ENCODE assay signal across 21 cellular contexts in genomic region chr15:88982946-88983342, GRCh38.
DNase-seq lines count a peak whose midpoint lies in the region; ATAC-seq and TF ChIP-seq lines count a peak whose summit lies in the region.
"Had no signal": no experiment of that assay in that cellular context is flagged by ENCODE, and none has a peak within 500 bp of the region (broad histone marks: within the 10 kb centered on the region; RNA-seq: fewer than 3 reads in every experiment).

No MANE protein-coding gene starts in this region.

- no peak overlapping the region for H2BK5ac ChIP-seq in mesendoderm (ENCODE audit: low read length)

- peaks cover 19% of the 10 kb centered on the region for H3K4me1 ChIP-seq in ACC112 (ENCODE audit: control insufficient read depth, insufficient read depth, low read length, unreplicated experiment)
- H3K4me1 ChIP-seq in Panc1 (ENCODE audit: control insufficient read depth, insufficient read depth, low read length) = peaks cover 61% of the 10 kb centered on the region
- peaks cover 15% of the 10 kb centered on the region for H3K4me1 ChIP-seq in mesendoderm (ENCODE audit: control insufficient read depth, low read depth, low read length)
- H3K4me1 ChIP-seq: parathyroid adenoma had no signal

- no peak overlapping the region for H2AK5ac ChIP-seq in mesendoderm (ENCODE audit: low read length)

- POLR2A ChIA-PET in Panc1 (lab: Charles Lee) = no interaction called here

- H3K79me2 ChIP-seq in ACC112 (ENCODE audit: control insufficient read depth, insufficient read depth, low read length, unreplicated experiment) (no peaks in the 10 kb centered on the region), mesendoderm (ENCODE audit: control insufficient read depth, insufficient read depth, low read length) (no peaks in the 10 kb centered on the region)
- H3K79me2 ChIP-seq: parathyroid adenoma had no signal

- no peak overlapping the region for H2BK15ac ChIP-seq in mesendoderm (replicated peaks; ENCODE audit: low read depth)

- H3K56ac ChIP-seq in mesendoderm (ENCODE audit: low read length) = peak overlapping the region; percentile 27

- in situ Hi-C loops in Panc1 (cut with HindIII; ENCODE audit: low pct_unique_long_range_greater_than_20kb, low sequenced_read_pairs) = no loop called here

- no TSS peak for BruUV-seq in Panc1 (replicated peaks; lab: Mats Ljungman, UMichigan)

- no peak overlapping the region for H4K5ac ChIP-seq in mesendoderm (ENCODE audit: low read length)

- H3K4me2 ChIP-seq in mesendoderm (ENCODE audit: low read length) = no peak overlapping the region

- no CpG with 5 or more reads among the region's 2 CpGs for WGBS in mesendoderm (ENCODE audit: extremely low coverage, insufficient coverage, low lambda C conversion rate)

- peak; percentile 30 for ATAC-seq in HG02571 (IDR thresholded peaks at IDR 0.05; ENCODE audit: unreplicated experiment)
- no peak for ATAC-seq in Panc1
- ATAC-seq in GM18520 (IDR thresholded peaks at IDR 0.05; ENCODE audit: unreplicated experiment) = no peak
- ATAC-seq in GM21526 (IDR thresholded peaks at IDR 0.05; ENCODE audit: low FRiP score, unreplicated experiment) = no peak
- ATAC-seq: natural killer cell had no signal

- H3K27me3 ChIP-seq in ACC112 (ENCODE audit: insufficient read depth, low read length) (no peaks in the 10 kb centered on the region), Panc1 (ENCODE audit: control insufficient read depth, insufficient read depth, low read length) (no peaks in the 10 kb centered on the region), mesendoderm (ENCODE audit: insufficient read depth, low read length, poor library complexity) (no peaks in the 10 kb centered on the region)
- H3K27me3 ChIP-seq: MG63 had no signal

- peak overlapping the region; percentile 77 for H3K18ac ChIP-seq in mesendoderm (ENCODE audit: low read length)

- intact Hi-C loops in Panc1 (cut with micrococcal nuclease; ENCODE audit: unreplicated experiment) = loop anchor here (5.0 kb wide), 1 partner anchor 71 kb away; the partner anchor contains the start of gene MFGE8

- H3K4ac ChIP-seq in mesendoderm (ENCODE audit: low read depth, low read length) = peak overlapping the region; percentile 46

- H3K9me3 ChIP-seq in Panc1 (ENCODE audit: control insufficient read depth, insufficient read depth, low read depth, low read length) = no peaks in the 10 kb centered on the region
- H3K9me3 ChIP-seq: MG63 had no signal

- H3K79me1 ChIP-seq in mesendoderm (ENCODE audit: low read length) = no peaks in the 10 kb centered on the region

- H4K8ac ChIP-seq in mesendoderm (ENCODE audit: low read depth, low read length) = no peak overlapping the region

- TF ChIP-seq CTCF in Panc1 (IDR thresholded peaks at IDR 0.05) = no peak

- DNase-seq in Panc1 (ENCODE audit: low read depth, low spot score) = no peak
- DNase-seq in mesendoderm = peak; percentile 52
- no peak for DNase-seq in HK-2 (ENCODE audit: unreplicated experiment)
- no peak for DNase-seq in OCI-M2 (lab: John Stamatoyannopoulos, UW; ENCODE audit: unreplicated experiment)
- DNase-seq: activated B cell treated with CpG ODN at 0.5 μM for 24 hours; activated CD4-positive, alpha-beta T cell treated with anti-CD3 and anti-CD28 coated beads, Interleukin-2, amount 50 U/mL, for 4 hours; activated CD8-positive, alpha-beta memory T cell treated with anti-CD3 and anti-CD28 coated beads, Interleukin-2, amount 50 U/mL, for 48 hours; CD4-positive, CD25-positive, alpha-beta regulatory T cell; DMS 273 treated with DMSO at 0.1 percent for 48 hours; midbrain; natural killer cell; NCI-H1417 treated with DMSO at 0.1 percent for 48 hours; NCI-H2107; NCI-H510A treated with DMSO at 0.1 percent for 48 hours; T-helper 9 cell had no signal

- H2AFZ ChIP-seq in ACC112 (ENCODE audit: low read length, unreplicated experiment) = no peak overlapping the region
- H2AFZ ChIP-seq: parathyroid adenoma had no signal

- H3K27ac ChIP-seq in ACC112 (ENCODE audit: low read depth, low read length) = peak overlapping the region; percentile 59; the same call in 1 of the 2 replicates
- peak overlapping the region; percentile 98 for H3K27ac ChIP-seq in Panc1 (ENCODE audit: low read length)
- no peak overlapping the region for H3K27ac ChIP-seq in mesendoderm (ENCODE audit: low read depth, low read length)
- H3K27ac ChIP-seq: parathyroid adenoma had no signal

- H2BK120ac ChIP-seq in mesendoderm (ENCODE audit: low read depth, low read length) = no peak overlapping the region

- no peak overlapping the region for H3K9ac ChIP-seq in mesendoderm (ENCODE audit: low read length)
- H3K9ac ChIP-seq: parathyroid adenoma had no signal

- H3K36me3 ChIP-seq in ACC112 (ENCODE audit: insufficient read depth, low read length) = no peaks in the 10 kb centered on the region
- H3K36me3 ChIP-seq in Panc1 (ENCODE audit: control insufficient read depth, insufficient read depth, low read length) = no peaks in the 10 kb centered on the region
- no peaks in the 10 kb centered on the region for H3K36me3 ChIP-seq in mesendoderm (ENCODE audit: control insufficient read depth, insufficient read depth, low read length)
- H3K36me3 ChIP-seq: MG63 had no signal

- CTCF ChIA-PET in Panc1 (lab: Charles Lee) = interaction anchor here (0.6 to 2.2 kb wide), 2 partner anchors 19 to 78 kb away, joined by 3 to 10 read pairs; no protein-coding TSS in a partner anchor

- H3K4me3 ChIP-seq in ACC112 (ENCODE audit: low read depth, low read length) (no peak overlapping the region), Panc1 (ENCODE audit: low read depth in 2 of 2, low read length in 2 of 2) (no peak overlapping the region), mesendoderm (ENCODE audit: low read length) (no peak overlapping the region)
- H3K4me3 ChIP-seq: MG63 had no signal

- no peak overlapping the region for H3K23ac ChIP-seq in mesendoderm (ENCODE audit: low read length)
